18 cellular contexts compared by ENCODE assay signal in genomic region chr11:44831605-44832394, GRCh38.
DNase-seq lines count a peak whose midpoint lies in the region; ATAC-seq and TF ChIP-seq lines count a peak whose summit lies in the region.
"Had no signal": no experiment of that assay in that cellular context is flagged by ENCODE, and none has a peak within 500 bp of the region (broad histone marks: within the 10 kb centered on the region; RNA-seq: fewer than 3 reads in every experiment).

No MANE protein-coding gene starts in this region.

- intact Hi-C loops in Caco-2 (cut with micrococcal nuclease; ENCODE audit: unreplicated experiment), result no loop called here

- H3K27ac Mint-ChIP-seq in Caco-2 (ENCODE audit: unreplicated experiment) (peak overlapping the region; percentile 25), endothelial cell (ENCODE audit: unreplicated experiment) (peak overlapping the region; percentile 45), nephron (peak overlapping the region; percentile 47 to 100 (median 99))
- H3K27ac Mint-ChIP-seq: H9 had no signal

- no peaks in the 10 kb centered on the region for H3K27me3 ChIP-seq in Caco-2 (replicated peaks; ENCODE audit: control insufficient read depth, insufficient read depth, low read length)
- H3K27me3 ChIP-seq: Peyer's patch had no signal

- POLR2A ChIA-PET in Caco-2 (lab: Charles Lee), result no interaction called here

- CTCF ChIA-PET in Caco-2 (lab: Charles Lee), result no interaction called here

- H3K4me3 Mint-ChIP-seq in Caco-2 (ENCODE audit: unreplicated experiment), result no peak overlapping the region
- H3K4me3 Mint-ChIP-seq in endothelial cell (ENCODE audit: unreplicated experiment), result peak overlapping the region; percentile 50
- no peak overlapping the region for H3K4me3 Mint-ChIP-seq in nephron
- H3K4me3 Mint-ChIP-seq: CD4-positive, alpha-beta memory T cell; H9 had no signal

- ATAC-seq in HG02852 (IDR thresholded peaks at IDR 0.05; ENCODE audit: unreplicated experiment) (no peak), GM19328 (IDR thresholded peaks at IDR 0.05; ENCODE audit: unreplicated experiment) (no peak)
- ATAC-seq: Right ventricle myocardium inferior had no signal

- H3K36me3 ChIP-seq in Caco-2 (ENCODE audit: control insufficient read depth, insufficient read depth, low read length), result no peaks in the 10 kb centered on the region
- H3K36me3 ChIP-seq: Peyer's patch had no signal

- H3K4me3 ChIP-seq in Caco-2 (ENCODE audit: low read depth, low read length), result no peak overlapping the region
- H3K4me3 ChIP-seq: Peyer's patch had no signal

- TF ChIP-seq CTCF in Caco-2 (IDR thresholded peaks at IDR 0.05; ENCODE audit: insufficient read depth in 1 of 2, low read depth in 1 of 2, low read length in 1 of 2, severe bottlenecking in 1 of 2, unreplicated experiment in 1 of 2), result no peak
- TF ChIP-seq CTCF in endothelial cell (IDR thresholded peaks at IDR 0.05; ENCODE audit: unreplicated experiment), result no peak
- no peak for TF ChIP-seq CTCF in nephron (IDR thresholded peaks at IDR 0.05; ENCODE audit: unreplicated experiment in 3 of 3)

- H3K4me1 ChIP-seq in Caco-2, result peaks cover 17% of the 10 kb centered on the region
- H3K4me1 ChIP-seq: Peyer's patch had no signal

- no peak for DNase-seq in Caco-2
- peak; percentile 25 for DNase-seq in MV-4-11 (lab: John Stamatoyannopoulos, UW)
- DNase-seq in endothelial cell (ENCODE audit: low spot score), result no peak
- no peak for DNase-seq in iPS-NIHi11 (ENCODE audit: low spot score)
- no peak for DNase-seq in HT-29 (ENCODE audit: low spot score)
- DNase-seq: CD4-positive, alpha-beta memory T cell; DMS79; H9; NCI-H1092 treated with DMSO at 0.1 percent for 48 hours; NCI-H1694; NCI-H2227 treated with DMSO at 0.1 percent for 48 hours; NCI-H524 treated with DMSO at 0.1 percent for 48 hours; Peyer's patch; SK-N-SH had no signal

- peaks cover 6% of the 10 kb centered on the region for H3K4me1 Mint-ChIP-seq in Caco-2 (ENCODE audit: low read depth, unreplicated experiment)
- peaks cover 84% of the 10 kb centered on the region for H3K4me1 Mint-ChIP-seq in endothelial cell (ENCODE audit: unreplicated experiment)
- peaks cover 48% of the 10 kb centered on the region for H3K4me1 Mint-ChIP-seq in nephron

- H3K9me3 Mint-ChIP-seq in Caco-2 (ENCODE audit: unreplicated experiment) (no peaks in the 10 kb centered on the region), endothelial cell (ENCODE audit: unreplicated experiment) (no peaks in the 10 kb centered on the region), nephron (peaks cover 6% of the 10 kb centered on the region)
- H3K9me3 Mint-ChIP-seq: CD4-positive, alpha-beta memory T cell had no signal

- BruUV-seq in Caco-2 (replicated peaks; lab: Mats Ljungman, UMichigan), result no TSS peak

- H3K36me3 Mint-ChIP-seq in Caco-2 (ENCODE audit: insufficient read depth, unreplicated experiment) (no peaks in the 10 kb centered on the region), endothelial cell (ENCODE audit: low read depth, unreplicated experiment) (peaks cover 49% of the 10 kb centered on the region), nephron (ENCODE audit: low read depth) (peaks cover 5% of the 10 kb centered on the region)

- no peaks in the 10 kb centered on the region for H3K27me3 Mint-ChIP-seq in Caco-2 (ENCODE audit: insufficient read depth, unreplicated experiment)
- peaks cover 26% of the 10 kb centered on the region for H3K27me3 Mint-ChIP-seq in endothelial cell (ENCODE audit: unreplicated experiment)
- no peaks in the 10 kb centered on the region for H3K27me3 Mint-ChIP-seq in nephron (ENCODE audit: low read depth)
- H3K27me3 Mint-ChIP-seq: CD4-positive, alpha-beta memory T cell had no signal

- no peaks in the 10 kb centered on the region for H3K9me3 ChIP-seq in Caco-2
- H3K9me3 ChIP-seq: Peyer's patch, SK-N-SH had no signal

Comparison
In these comparisons a context has a peak if more than half of its experiments do, and no peak if none do; other contexts are left out.
1. H3K27ac Mint-ChIP-seq: peak in every context shown above with its lines; median percentile 99 in nephron; 45 in endothelial cell; 25 in Caco-2.